In genomic region chr17:35142467-35142796, GRCh38 we compare ENCODE assay signal across 8 cellular contexts. TPM values are rescaled to one million over a fixed set of nuclear protein-coding genes. Genes with fewer than 3 reads are reported as not detected.
DNase-seq lines count a peak whose midpoint lies in the region; ATAC-seq and TF ChIP-seq lines count a peak whose summit lies in the region.

No MANE protein-coding gene starts in this region.

- H3K4me1 ChIP-seq in BE2C (no peaks in the 10 kb centered on the region), Karpas-422 (ENCODE audit: low read length) (peaks cover 10% of the 10 kb centered on the region)

- H2AFZ ChIP-seq in Karpas-422 (ENCODE audit: low read length): no peak overlapping the region

- DNase-seq in BE2C: no peak
- no peak for DNase-seq in Karpas-422
- DNase-seq in chondrocyte (ENCODE audit: low spot score): no peak
- no peak for DNase-seq in nephron progenitor cell
- no peak for DNase-seq in stimulated activated CD4-positive, alpha-beta T cell treated with anti-CD3 and anti-CD28 coated beads, Interleukin-12 subunit alpha, Interleukin-12 subunit beta, amount 100 ng/mL, for 4 hours
- DNase-seq in NCI-H2196 treated with DMSO at 0.1 percent for 48 hours (lab: John Stamatoyannopoulos, UW; ENCODE audit: unreplicated experiment): no peak

- H3K27me3 Mint-ChIP-seq in chondrocyte (ENCODE audit: low read depth) (peaks cover 2% of the 10 kb centered on the region), nephron progenitor cell (ENCODE audit: low read depth, poor library complexity) (peaks cover 4% of the 10 kb centered on the region)

- H3K36me3 Mint-ChIP-seq in chondrocyte (ENCODE audit: low read depth) (peaks cover 5% of the 10 kb centered on the region), nephron progenitor cell (ENCODE audit: low read depth) (peaks cover 13% of the 10 kb centered on the region)

- ATAC-seq in HG03460 (IDR thresholded peaks at IDR 0.05; ENCODE audit: unreplicated experiment) (no peak), HG03521 (IDR thresholded peaks at IDR 0.05; ENCODE audit: unreplicated experiment) (no peak)

- H4K20me1 ChIP-seq in Karpas-422 (ENCODE audit: insufficient read depth, low read depth, low read length): 0 out of 2 replicates have a peak, but pooled peaks cover 7% of the 10 kb centered on the region

- no peak overlapping the region for H3K27ac Mint-ChIP-seq in chondrocyte (ENCODE audit: unreplicated experiment)
- no peak overlapping the region for H3K27ac Mint-ChIP-seq in nephron progenitor cell

- H3K4me3 ChIP-seq in BE2C (ENCODE audit: low read depth, low read length) (peak overlapping the region; percentile 99), Karpas-422 (ENCODE audit: low read length) (0 out of 2 replicates have a peak overlapping the region, but pooled peaks have one; percentile 94)

- peaks cover 11% of the 10 kb centered on the region for H3K4me1 Mint-ChIP-seq in chondrocyte (ENCODE audit: low read depth)
- H3K4me1 Mint-ChIP-seq in nephron progenitor cell: peaks cover 15% of the 10 kb centered on the region

- H3K9me3 ChIP-seq in BE2C (no peaks in the 10 kb centered on the region), Karpas-422 (ENCODE audit: low read length) (no peaks in the 10 kb centered on the region)

- no peaks in the 10 kb centered on the region for H3K9me3 Mint-ChIP-seq in chondrocyte (ENCODE audit: low read depth)
- H3K9me3 Mint-ChIP-seq in nephron progenitor cell: no peaks in the 10 kb centered on the region

- no peak overlapping the region for H3K9ac ChIP-seq in Karpas-422 (ENCODE audit: low read length)

- H3K4me2 ChIP-seq in Karpas-422 (ENCODE audit: low read depth, low read length, poor library complexity, severe bottlenecking): peak overlapping the region; percentile 79

- H3K9me2 ChIP-seq in Karpas-422 (replicated peaks; ENCODE audit: insufficient read depth, low read length): no peaks in the 10 kb centered on the region

- peaks cover 38% of the 10 kb centered on the region for H3K79me2 ChIP-seq in Karpas-422 (ENCODE audit: low read length)

- no peak for TF ChIP-seq CTCF in BE2C (IDR thresholded peaks at IDR 0.05; ENCODE audit: low read depth, low read length)
- peak; percentile 66 for TF ChIP-seq CTCF in chondrocyte (IDR thresholded peaks at IDR 0.05)
- TF ChIP-seq CTCF in nephron progenitor cell (IDR thresholded peaks at IDR 0.05): peak; percentile 21

- H3K27me3 ChIP-seq in BE2C (no peaks in the 10 kb centered on the region; the same call in 1 of the 2 replicates), Karpas-422 (ENCODE audit: low read length) (no peaks in the 10 kb centered on the region)

- H3K4me3 Mint-ChIP-seq in chondrocyte (ENCODE audit: unreplicated experiment) (peak overlapping the region; percentile 78), nephron progenitor cell (peak overlapping the region; percentile 84)

- peaks cover 32% of the 10 kb centered on the region for H3K36me3 ChIP-seq in BE2C
- H3K36me3 ChIP-seq in Karpas-422 (ENCODE audit: insufficient read depth, low read length): peaks cover 19% of the 10 kb centered on the region; the same call in 1 of the 2 replicates

- no peak overlapping the region for H3K27ac ChIP-seq in Karpas-422 (ENCODE audit: low read length)

RNA-seq across cellular contexts. Expression of gene NLE1, which starts 0.3 kb away (rescaled TPM):
- polyA plus RNA-seq in BE2C (2012; ENCODE audit: insufficient read depth, insufficient read length, low read depth): 78.1 TPM
- 14.1 and 22.5 TPM in 2 replicates for total RNA-seq in Karpas-422 (2014; rRNA removed; shearing (Covaris generic); ENCODE audit: low replicate concordance)
- total RNA-seq in chondrocyte: 10.2 to 12.7 TPM (median 12.0 TPM) in 3 replicates

RNA-seq across cellular contexts. Expression of gene UNC45B, which starts 5.2 kb away (rescaled TPM):
- not detected for polyA plus RNA-seq in BE2C (2012; ENCODE audit: insufficient read depth, insufficient read length, low read depth)
- total RNA-seq in Karpas-422 (2014; rRNA removed; shearing (Covaris generic); ENCODE audit: low replicate concordance): not detected in 2 replicates
- not detected in 3 replicates for total RNA-seq in chondrocyte

RNA-seq across cellular contexts. Expression of gene FNDC8, which starts 21.0 kb away (rescaled TPM):
- polyA plus RNA-seq in BE2C (2012; ENCODE audit: insufficient read depth, insufficient read length, low read depth): not detected
- not detected in 2 replicates for total RNA-seq in Karpas-422 (2014; rRNA removed; shearing (Covaris generic); ENCODE audit: low replicate concordance)
- total RNA-seq in chondrocyte: not detected in 3 replicates

RNA-seq across cellular contexts. Expression of gene RAD51D, which starts 22.8 kb away (rescaled TPM):
- polyA plus RNA-seq in BE2C (2012; ENCODE audit: insufficient read depth, insufficient read length, low read depth): 5.4 TPM
- 7.2 and 9.0 TPM in 2 replicates for total RNA-seq in Karpas-422 (2014; rRNA removed; shearing (Covaris generic); ENCODE audit: low replicate concordance)
- 11.1 to 13.4 TPM (median 11.2 TPM) in 3 replicates for total RNA-seq in chondrocyte

RNA-seq across cellular contexts. Expression of gene SLC35G3, which starts 51.8 kb away (rescaled TPM):
- not detected for polyA plus RNA-seq in BE2C (2012; ENCODE audit: insufficient read depth, insufficient read length, low read depth)
- not detected in 2 replicates for total RNA-seq in Karpas-422 (2014; rRNA removed; shearing (Covaris generic); ENCODE audit: low replicate concordance)
- total RNA-seq in chondrocyte: not detected in 3 replicates
